8 cellular contexts compared by ENCODE assay signal in the genomic region with DNA sequence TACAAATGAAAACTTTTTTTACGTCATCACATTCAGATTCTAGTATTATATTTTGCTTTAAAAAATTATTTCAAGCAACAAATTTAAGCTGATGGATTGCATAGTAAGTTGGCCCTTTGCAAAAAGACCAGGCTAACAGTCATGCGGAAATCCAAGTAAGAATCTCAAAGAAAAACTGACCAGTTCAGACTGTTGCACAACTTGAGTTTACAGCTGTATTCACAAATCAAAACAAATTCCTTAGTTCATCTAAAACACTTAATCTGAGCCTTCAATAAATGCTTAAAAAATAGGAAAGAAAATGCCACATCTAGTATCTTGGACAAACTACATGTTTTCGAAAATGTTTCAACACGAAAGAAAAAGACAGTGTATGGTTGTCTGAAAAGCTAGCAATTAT. TPM values are rescaled to one million over a fixed set of nuclear protein-coding genes. Genes with fewer than 3 reads are reported as not detected.
DNase-seq lines count a peak whose midpoint lies in the region; ATAC-seq, FAIRE-seq and TF ChIP-seq lines count a peak whose summit lies in the region.

No MANE protein-coding gene starts in this region.

- H3K36me3 ChIP-seq in kidney (ENCODE audit: control insufficient read depth in 1 of 2, insufficient read depth in 2 of 2, low read length in 2 of 2) (peaks cover 2 to 23% of the 10 kb centered on the region in 2 donors), subcutaneous abdominal adipose tissue (ENCODE audit: control insufficient read depth in 5 of 5, insufficient read depth in 5 of 5, low read length in 5 of 5) (peaks cover 23 to 31% (median 27%) of the 10 kb centered on the region in 5 donors)

- H3K4me1 Mint-ChIP-seq in T-helper 1 cell treated with Interleukin-12 subunit alpha and Interleukin-12 subunit beta and Interleukin-4 antibody, amounts not matched to agents 30 μg/mL and 1 μg/mL, for 36 hours (ENCODE audit: low read depth): peaks cover 26% of the 10 kb centered on the region
- peaks cover 49% of the 10 kb centered on the region for H3K4me1 Mint-ChIP-seq in activated naive CD8-positive, alpha-beta T cell treated with anti-CD3 and anti-CD28 coated beads, Interleukin-2, amount 50 U/mL, for 24 hours

- H3K4me1 ChIP-seq in kidney (ENCODE audit: control insufficient read depth in 1 of 2, insufficient read depth in 1 of 2, low read depth in 1 of 2, low read length in 2 of 2) (peaks cover 7 to 20% of the 10 kb centered on the region in 2 donors), subcutaneous abdominal adipose tissue (ENCODE audit: control insufficient read depth in 5 of 5, insufficient read depth in 5 of 5, low read length in 5 of 5) (peaks cover 15 to 39% (median 32%) of the 10 kb centered on the region in 5 donors)

- H3K9ac ChIP-seq in kidney (ENCODE audit: low read length in 2 of 2) (peak overlapping the region; percentile 97 to 100), subcutaneous abdominal adipose tissue (ENCODE audit: low read length in 5 of 5) (peak overlapping the region; percentile 97 to 100 (median 100))

- CTCF ChIA-PET in GM10248 (lab: Yijun Ruan, JAX): interaction anchor here (1.0 to 3.2 kb wide), 17 partner anchors 9 to 1564 kb away, joined by 3 to 59 read pairs (median 5); no protein-coding TSS in a partner anchor

- no peaks in the 10 kb centered on the region for H3K27me3 ChIP-seq in subcutaneous abdominal adipose tissue (ENCODE audit: control insufficient read depth in 5 of 5, insufficient read depth in 4 of 5, low read length in 5 of 5)

- DNase-seq in T-helper 1 cell (no peak), kidney (no peak), DMS 273 (lab: John Stamatoyannopoulos, UW; ENCODE audit: unreplicated experiment) (no peak), GM10248 (ENCODE audit: extremely low spot score) (no peak), NCI-H187 treated with DMSO at 0.1 percent for 48 hours (lab: John Stamatoyannopoulos, UW) (no peak)
- no peak for DNase-seq in activated naive CD8-positive, alpha-beta T cell treated with anti-CD3 and anti-CD28 coated beads, Interleukin-2, amount 50 U/mL, for 24 hours

- intact Hi-C loops in kidney (cut with DNase I): no loop called here

- TF ChIP-seq CTCF in kidney (IDR thresholded peaks at IDR 0.05; ENCODE audit: borderline replicate concordance, extremely low read depth, insufficient read depth): no peak
- TF ChIP-seq CTCF in GM10248 (IDR thresholded peaks at IDR 0.05; ENCODE audit: control extremely low read depth, extremely low read depth, low read depth, missing control alignments): no peak

- H3K9me3 ChIP-seq in kidney (ENCODE audit: control insufficient read depth in 1 of 2, low read length in 2 of 2): no peaks in the 10 kb centered on the region
- H3K9me3 ChIP-seq in subcutaneous abdominal adipose tissue (ENCODE audit: control insufficient read depth in 5 of 5, low read length in 5 of 5): no peaks in the 10 kb centered on the region

- no peak for FAIRE-seq in kidney (lab: Jason Lieb, UNC)

- H3K4me3 Mint-ChIP-seq in T-helper 1 cell treated with Interleukin-12 subunit alpha and Interleukin-12 subunit beta and Interleukin-4 antibody, amounts not matched to agents 30 μg/mL and 1 μg/mL, for 36 hours: peak overlapping the region; percentile 97
- peak overlapping the region; percentile 99 for H3K4me3 Mint-ChIP-seq in activated naive CD8-positive, alpha-beta T cell treated with anti-CD3 and anti-CD28 coated beads, Interleukin-2, amount 50 U/mL, for 24 hours

- H3K36me3 Mint-ChIP-seq in T-helper 1 cell treated with Interleukin-12 subunit alpha and Interleukin-12 subunit beta and Interleukin-4 antibody, amounts not matched to agents 30 μg/mL and 1 μg/mL, for 36 hours (ENCODE audit: low read depth): peaks cover 26% of the 10 kb centered on the region
- peaks cover 57% of the 10 kb centered on the region for H3K36me3 Mint-ChIP-seq in activated naive CD8-positive, alpha-beta T cell treated with anti-CD3 and anti-CD28 coated beads, Interleukin-2, amount 50 U/mL, for 24 hours (ENCODE audit: low read depth)

- H3K4me3 ChIP-seq in kidney (ENCODE audit: low read length in 2 of 2): peak overlapping the region; percentile 95 to 99
- H3K4me3 ChIP-seq in subcutaneous abdominal adipose tissue (ENCODE audit: low read depth in 1 of 5, low read length in 5 of 5): peak overlapping the region; percentile 98 to 100 (median 100)

- H3K9me3 Mint-ChIP-seq in T-helper 1 cell treated with Interleukin-12 subunit alpha and Interleukin-12 subunit beta and Interleukin-4 antibody, amounts not matched to agents 30 μg/mL and 1 μg/mL, for 36 hours: peaks cover 4% of the 10 kb centered on the region
- peaks cover 7% of the 10 kb centered on the region for H3K9me3 Mint-ChIP-seq in activated naive CD8-positive, alpha-beta T cell treated with anti-CD3 and anti-CD28 coated beads, Interleukin-2, amount 50 U/mL, for 24 hours

- POLR2A ChIA-PET in GM10248 (lab: Yijun Ruan, JAX): interaction anchor here (1.6 kb wide), 1 partner anchor 81 kb away, joined by 5 read pairs; no protein-coding TSS in a partner anchor

- ATAC-seq in activated naive CD8-positive, alpha-beta T cell treated with anti-CD3 and anti-CD28 coated beads, Interleukin-2, amount 50 U/mL, for 24 hours: no peak

- H3K27ac ChIP-seq in kidney (ENCODE audit: low read depth in 2 of 2, low read length in 2 of 2): no peak overlapping the region
- peak overlapping the region; percentile 99 for H3K27ac ChIP-seq in subcutaneous abdominal adipose tissue (ENCODE audit: low read depth, low read length)

- peak overlapping the region; percentile 99 for H3K27ac Mint-ChIP-seq in T-helper 1 cell treated with Interleukin-12 subunit alpha and Interleukin-12 subunit beta and Interleukin-4 antibody, amounts not matched to agents 30 μg/mL and 1 μg/mL, for 36 hours
- H3K27ac Mint-ChIP-seq in activated naive CD8-positive, alpha-beta T cell treated with anti-CD3 and anti-CD28 coated beads, Interleukin-2, amount 50 U/mL, for 24 hours: peak overlapping the region; percentile 100

- no peaks in the 10 kb centered on the region for H3K27me3 Mint-ChIP-seq in T-helper 1 cell treated with Interleukin-12 subunit alpha and Interleukin-12 subunit beta and Interleukin-4 antibody, amounts not matched to agents 30 μg/mL and 1 μg/mL, for 36 hours (ENCODE audit: low read depth)
- peaks cover 2% of the 10 kb centered on the region for H3K27me3 Mint-ChIP-seq in activated naive CD8-positive, alpha-beta T cell treated with anti-CD3 and anti-CD28 coated beads, Interleukin-2, amount 50 U/mL, for 24 hours

RNA-seq across cellular contexts. Expression of gene CCDC59, which starts 0.8 kb away (rescaled TPM):
- total RNA-seq in kidney: 29.2 TPM
- 31.4 TPM for polyA plus RNA-seq in kidney (ENCODE audit: insufficient read depth, low read depth, low replicate concordance)

RNA-seq across cellular contexts. Expression of gene METTL25, which starts 1.0 kb away (rescaled TPM):
- 19.3 TPM for total RNA-seq in kidney
- 10.8 TPM for polyA plus RNA-seq in kidney (ENCODE audit: insufficient read depth, low read depth, low replicate concordance)
